In the genomic region with DNA sequence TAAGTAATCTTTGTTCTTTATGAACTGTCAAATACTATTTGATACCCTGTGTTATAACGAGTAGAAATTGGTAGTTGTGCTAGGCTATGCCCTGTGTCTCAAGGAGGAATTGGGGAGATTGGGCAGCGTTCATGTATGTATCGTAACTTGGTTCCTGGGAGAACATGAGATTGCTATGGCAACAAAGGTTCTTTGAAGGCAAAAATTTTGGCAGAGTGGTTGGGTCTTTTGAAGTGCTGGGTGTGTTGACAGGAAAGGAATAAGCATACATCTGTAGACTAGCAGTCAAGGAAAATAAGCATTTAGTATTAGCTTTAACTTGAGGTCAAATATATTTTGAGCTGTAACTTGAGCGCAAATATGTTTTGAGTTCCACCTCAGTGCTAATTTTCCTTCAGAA, we compare ENCODE assay signal across 19 cellular contexts. TPM values are rescaled to one million over a fixed set of nuclear protein-coding genes. Genes with fewer than 3 reads are reported as not detected.
A peak's percentile ranks its signal among the peaks of the same experiment; 100 is the strongest.
DNase-seq lines count a peak whose midpoint lies in the region; ATAC-seq and TF ChIP-seq lines count a peak whose summit lies in the region.
"Had no signal": no experiment of that assay in that cellular context is flagged by ENCODE, and none has a peak within 500 bp of the region (broad histone marks: within the 10 kb centered on the region; RNA-seq: fewer than 3 reads in every experiment).

No MANE protein-coding gene starts in this region.

- peak overlapping the region; percentile 14 for H3K4me3 Mint-ChIP-seq in activated T-cell treated with anti-CD3 and anti-CD28 coated beads, Interleukin-2, amount 50 U/mL, for 4 hours
- no peak overlapping the region for H3K4me3 Mint-ChIP-seq in stimulated activated naive B cell treated with anti-CD40 and anti-IgM and Interleukin-4, amounts not matched to agents 10 μg/mL and 1 μg/mL and 100 μg/mL, for 72 hours
- H3K4me3 Mint-ChIP-seq: neural crest cell; T-helper 2 cell treated with Interferon-gamma antibody and Interleukin-4, amounts not matched to agents 5 μg/mL and 100 μg/mL, for 36 hours had no signal

- H3K4me1 Mint-ChIP-seq in activated T-cell treated with anti-CD3 and anti-CD28 coated beads, Interleukin-2, amount 50 U/mL, for 4 hours (ENCODE audit: low read depth) = peaks cover 51% of the 10 kb centered on the region
- peaks cover 20 to 31% of the 10 kb centered on the region in 2 donors for H3K4me1 Mint-ChIP-seq in stimulated activated naive B cell treated with anti-CD40 and anti-IgM and Interleukin-4, amounts not matched to agents 10 μg/mL and 1 μg/mL and 100 μg/mL, for 72 hours

- H3K4me3 ChIP-seq in Jurkat, Clone E6-1 (ENCODE audit: low read length) = no peak overlapping the region; the same call in 1 of the 2 replicates
- H3K4me3 ChIP-seq in choroid plexus epithelial cell (ENCODE audit: low read depth, low read length) = no peak overlapping the region
- H3K4me3 ChIP-seq: breast epithelium, heart right ventricle, skin epidermis, suprapubic skin had no signal

- H3K27ac Mint-ChIP-seq in stimulated activated naive B cell treated with anti-CD40 and anti-IgM and Interleukin-4, amounts not matched to agents 10 μg/mL and 1 μg/mL and 100 μg/mL, for 72 hours = no peak overlapping the region
- H3K27ac Mint-ChIP-seq: activated T-helper 2 cell treated with anti-CD3 and anti-CD28 coated beads, Interferon-gamma antibody, Interleukin-2, Interleukin-4, amounts not matched to agents 10 μg/mL and 5 μg/mL and 100 μg/mL, durations not matched to agents 14 hours and 24 hours and 36 hours; T-helper 2 cell treated with Interferon-gamma antibody and Interleukin-4, amounts not matched to agents 5 μg/mL and 100 μg/mL, for 36 hours had no signal

- DNase-seq in activated T-cell treated with anti-CD3 and anti-CD28 coated beads, Interleukin-2, amount 50 U/mL, for 4 hours = no peak
- DNase-seq in activated T-cell treated with anti-CD3 and anti-CD28 coated beads for 4 hours (no peak), choroid plexus epithelial cell (ENCODE audit: low read depth) (peak; percentile 54), sciatic nerve (ENCODE audit: low spot score) (no peak), ureter (ENCODE audit: low spot score) (no peak)
- peak; percentile 78 for DNase-seq in Jurkat, Clone E6-1 (ENCODE audit: low read depth, low spot score)
- DNase-seq in stimulated activated CD4-positive, alpha-beta T cell treated with anti-CD3 and anti-CD28 coated beads, Interleukin-1b, Interleukin-23, amount 100 ng/mL, for 48 hours = no peak
- no peak for DNase-seq in stimulated activated naive B cell treated with anti-CD40 and anti-IgM and Interleukin-4, amounts not matched to agents 10 μg/mL and 1 μg/mL and 100 μg/mL, for 72 hours
- DNase-seq: activated CD4-positive, alpha-beta T cell treated with anti-CD3 and anti-CD28 coated beads, Interleukin-2, amount 50 U/mL, for 1 hour; heart right ventricle; NCI-H1417; NCI-H524 treated with DMSO at 0.1 percent for 48 hours; RPMI8226 had no signal

- intact Hi-C loops in sciatic nerve (cut with DNase I) = no loop called here

- ATAC-seq in activated T-cell treated with anti-CD3 and anti-CD28 coated beads, Interleukin-2, amount 50 U/mL, for 4 hours = no peak
- ATAC-seq in sciatic nerve = peak; percentile 30
- ATAC-seq in stimulated activated naive B cell treated with anti-CD40 and anti-IgM and Interleukin-4, amounts not matched to agents 10 μg/mL and 1 μg/mL and 100 μg/mL, for 72 hours (replicated peaks) = no peak

- no peak for TF ChIP-seq CTCF in choroid plexus epithelial cell (conservative IDR thresholded peaks at IDR 0.05; ENCODE audit: low read depth, low read length)

- H3K27me3 Mint-ChIP-seq in activated T-cell treated with anti-CD3 and anti-CD28 coated beads, Interleukin-2, amount 50 U/mL, for 4 hours (ENCODE audit: low read depth) = no peaks in the 10 kb centered on the region
- H3K27me3 Mint-ChIP-seq in stimulated activated naive B cell treated with anti-CD40 and anti-IgM and Interleukin-4, amounts not matched to agents 10 μg/mL and 1 μg/mL and 100 μg/mL, for 72 hours = no peaks in the 10 kb centered on the region

- H3K9me3 Mint-ChIP-seq in activated T-cell treated with anti-CD3 and anti-CD28 coated beads, Interleukin-2, amount 50 U/mL, for 4 hours = no peaks in the 10 kb centered on the region
- H3K9me3 Mint-ChIP-seq in stimulated activated naive B cell treated with anti-CD40 and anti-IgM and Interleukin-4, amounts not matched to agents 10 μg/mL and 1 μg/mL and 100 μg/mL, for 72 hours = no peaks in the 10 kb centered on the region
- H3K9me3 Mint-ChIP-seq: activated T-helper 2 cell treated with anti-CD3 and anti-CD28 coated beads, Interferon-gamma antibody, Interleukin-2, Interleukin-4, amounts not matched to agents 10 μg/mL and 5 μg/mL and 100 μg/mL, durations not matched to agents 14 hours and 24 hours and 36 hours; neural crest cell; T-helper 2 cell treated with Interferon-gamma antibody and Interleukin-4, amounts not matched to agents 5 μg/mL and 100 μg/mL, for 36 hours had no signal

- peaks cover 3% of the 10 kb centered on the region for H3K36me3 Mint-ChIP-seq in activated T-cell treated with anti-CD3 and anti-CD28 coated beads, Interleukin-2, amount 50 U/mL, for 4 hours (ENCODE audit: insufficient read depth)
- H3K36me3 Mint-ChIP-seq in stimulated activated naive B cell treated with anti-CD40 and anti-IgM and Interleukin-4, amounts not matched to agents 10 μg/mL and 1 μg/mL and 100 μg/mL, for 72 hours = peaks cover 0 to 4% of the 10 kb centered on the region in 2 donors

RNA-seq across cellular contexts. Expression of gene TCF12, which starts 45.3 kb away (rescaled TPM):
- 10 to 100 TPM; 49.3 to 71.3 (median 63.5) TPM for total RNA-seq in activated T-cell treated with anti-CD3 and anti-CD28 coated beads, Interleukin-2, amount 50 U/mL, for 4 hours
- polyA plus RNA-seq in Jurkat, Clone E6-1 (2012; ENCODE audit: insufficient read depth, insufficient read length) = 98.4 TPM
- 155 TPM for total RNA-seq in sciatic nerve
- total RNA-seq in ureter = 158 TPM

Comparison
In these comparisons a context has a peak if more than half of its experiments do, and no peak if none do; other contexts are left out.
1. DNase-seq: peak in Jurkat, Clone E6-1 (single experiment) and choroid plexus epithelial cell (single experiment); none in activated T-cell treated with anti-CD3 and anti-CD28 coated beads, Interleukin-2, amount 50 U/mL, for 4 hours (single experiment), activated T-cell treated with anti-CD3 and anti-CD28 coated beads for 4 hours (single experiment), sciatic nerve (single experiment), stimulated activated CD4-positive, alpha-beta T cell treated with anti-CD3 and anti-CD28 coated beads, Interleukin-1b, Interleukin-23, amount 100 ng/mL, for 48 hours (single experiment), stimulated activated naive B cell treated with anti-CD40 and anti-IgM and Interleukin-4, amounts not matched to agents 10 μg/mL and 1 μg/mL and 100 μg/mL, for 72 hours (single experiment) and ureter (single experiment).